In genomic region chr22:17171313-17172171, GRCh38 we compare ENCODE assay signal across 1 cellular context.
TF ChIP-seq lines count a peak whose summit lies in the region.

No MANE protein-coding gene starts in this region.

TF ChIP-seq in WTC11, 78 proteins besides CTCF, POLR2A, EP300 and RAD21 (continued from another document):
- TF ChIP-seq ZNF671 (CRISPR knock-in tag; IDR thresholded peaks at IDR 0.05) (no peak), FOXP1 (CRISPR knock-in tag; IDR thresholded peaks at IDR 0.05; ENCODE audit: borderline replicate concordance) (peak; percentile 78; the same call in 1 of the 2 replicates), NR1H2 (CRISPR knock-in tag; IDR thresholded peaks at IDR 0.05) (no peak), FOXK1 (CRISPR knock-in tag; IDR thresholded peaks at IDR 0.05) (peak; percentile 27; the same call in 1 of the 2 replicates), PREB (CRISPR knock-in tag; IDR thresholded peaks at IDR 0.05; ENCODE audit: borderline replicate concordance) (no peak), ZNF532 (CRISPR knock-in tag; IDR thresholded peaks at IDR 0.05; ENCODE audit: borderline replicate concordance) (no peak), CREM (CRISPR knock-in tag; IDR thresholded peaks at IDR 0.05) (0 out of 2 replicates have a peak, but pooled peaks have one; percentile 14), TEAD1 (CRISPR knock-in tag; IDR thresholded peaks at IDR 0.05) (peak; percentile 40), ELF4 (CRISPR knock-in tag; IDR thresholded peaks at IDR 0.05; ENCODE audit: low read depth) (peak; percentile 60; the same call in 1 of the 2 replicates), ETV6 (CRISPR knock-in tag; IDR thresholded peaks at IDR 0.05) (peak; percentile 66; the same call in 1 of the 2 replicates)
